ENCODE assay signal across 1 cellular context in genomic region chr19:54906819-54907218, GRCh38.
TF ChIP-seq lines count a peak whose summit lies in the region.

No MANE protein-coding gene starts in this region.

TF ChIP-seq in K562, 482 proteins besides CTCF, POLR2A, EP300 and RAD21:
- no peak for TF ChIP-seq BMI1 (IDR thresholded peaks at IDR 0.05; ENCODE audit: low read length)
- TF ChIP-seq SAP30 (IDR thresholded peaks at IDR 0.05; ENCODE audit: borderline replicate concordance, insufficient read depth, low read depth, low read length, poor library complexity, severe bottlenecking) = no peak
- TF ChIP-seq MED1 (CRISPR knock-in tag; IDR thresholded peaks at IDR 0.05; ENCODE audit: borderline replicate concordance) = no peak
